Comparison of ENCODE assay signal across 16 cellular contexts in genomic region chr18:39806519-39806918, GRCh38.
DNase-seq lines count a peak whose midpoint lies in the region; ATAC-seq and TF ChIP-seq lines count a peak whose summit lies in the region.
"Had no signal": no experiment of that assay in that cellular context is flagged by ENCODE, and none has a peak within 500 bp of the region (broad histone marks: within the 10 kb centered on the region; RNA-seq: fewer than 3 reads in every experiment).

No MANE protein-coding gene starts in this region.

- in situ Hi-C loops in astrocyte of the cerebellum (cut with HindIII; ENCODE audit: low sequenced_read_pairs), result no loop called here

- DNase-seq in DMS 273 (lab: John Stamatoyannopoulos, UW; ENCODE audit: unreplicated experiment) (peak; percentile 65), DMS 273 treated with DMSO at 0.1 percent for 48 hours (lab: John Stamatoyannopoulos, UW) (no peak), LHCN-M2 (ENCODE audit: low read depth) (peak; percentile 50), astrocyte of the cerebellum (ENCODE audit: low read depth) (peak; percentile 8), iris pigment epithelial cell (ENCODE audit: low read depth) (peak; percentile 76), UCSD-AML1 (lab: John Stamatoyannopoulos, UW; ENCODE audit: unreplicated experiment) (no peak), NCI-H446 (lab: John Stamatoyannopoulos, UW) (no peak)
- DNase-seq: activated effector memory CD4-positive, alpha-beta T cell treated with Interleukin-2 at 50 U/mL for 16 hours; anterior cingulate cortex; CD4-positive, CD25-positive, alpha-beta regulatory T cell; dorsolateral prefrontal cortex; GDM1; MM.1S; naive thymus-derived CD8-positive, alpha-beta T cell; NCI-H446 treated with DMSO at 0.1 percent for 48 hours had no signal

- no peak overlapping the region for H3K4me3 ChIP-seq in astrocyte of the cerebellum (ENCODE audit: low read depth, low read length)
- H3K4me3 ChIP-seq: dorsolateral prefrontal cortex had no signal

- TF ChIP-seq CTCF in astrocyte of the cerebellum (IDR thresholded peaks at IDR 0.05; ENCODE audit: low read depth, low read length, missing control alignments), result no peak

- ATAC-seq in HG03159 (IDR thresholded peaks at IDR 0.05; ENCODE audit: unreplicated experiment), result no peak
- ATAC-seq: naive thymus-derived CD8-positive, alpha-beta T cell had no signal

Comparison
In these comparisons a context has a peak if more than half of its experiments do, and no peak if none do; other contexts are left out.
1. DNase-seq: peak in DMS 273 (single experiment), LHCN-M2 (single experiment), astrocyte of the cerebellum (single experiment) and iris pigment epithelial cell (single experiment); none in DMS 273 treated with DMSO at 0.1 percent for 48 hours (single experiment), UCSD-AML1 (single experiment) and NCI-H446 (0 of 2).